In the genomic region with DNA sequence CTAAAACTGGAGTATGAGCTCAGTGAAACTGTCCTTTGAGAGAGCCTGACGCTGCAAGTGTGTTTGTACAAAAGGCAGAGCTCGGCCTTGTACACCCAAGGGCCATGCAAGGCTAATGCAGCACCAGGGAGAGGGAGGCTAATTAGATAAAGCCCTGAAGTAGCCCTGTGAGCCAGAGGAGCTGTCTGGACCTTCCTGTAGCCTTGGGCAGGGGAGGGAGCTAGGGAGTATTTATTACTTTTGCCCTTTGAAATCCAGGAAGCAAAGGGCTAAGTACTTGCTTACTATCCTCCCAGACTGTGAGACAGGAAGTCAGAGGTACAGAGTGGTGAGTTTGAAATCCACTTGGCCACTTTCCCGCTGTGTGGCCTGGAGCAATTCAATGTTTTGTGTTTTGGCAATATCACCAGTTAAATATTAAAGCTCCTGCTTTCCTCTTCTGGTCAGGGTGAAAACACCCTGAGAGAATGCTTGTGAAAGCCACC, we compare ENCODE assay signal across 8 cellular contexts. TPM values are rescaled to one million over a fixed set of nuclear protein-coding genes. Genes with fewer than 3 reads are reported as not detected.
DNase-seq lines count a peak whose midpoint lies in the region; ATAC-seq, FAIRE-seq and TF ChIP-seq lines count a peak whose summit lies in the region.

No MANE protein-coding gene starts in this region.

- peak overlapping the region; percentile 71 for H3K4me2 ChIP-seq in astrocyte (ENCODE audit: low read length)
- H3K4me2 ChIP-seq in hepatocyte: peak overlapping the region; percentile 55
- H3K4me2 ChIP-seq in smooth muscle cell: peak overlapping the region; percentile 65

- H3K9me3 ChIP-seq in astrocyte (ENCODE audit: insufficient read depth, low read depth, low read length): no peaks in the 10 kb centered on the region
- no peaks in the 10 kb centered on the region for H3K9me3 ChIP-seq in hepatocyte (ENCODE audit: low read depth)
- no peaks in the 10 kb centered on the region for H3K9me3 ChIP-seq in smooth muscle cell (replicated peaks; ENCODE audit: low read depth)

- no peaks in the 10 kb centered on the region for H3K9me3 Mint-ChIP-seq in activated T-cell treated with anti-CD3 and anti-CD28 coated beads, Interleukin-2, amount 50 U/mL, for 24 hours
- H3K9me3 Mint-ChIP-seq in astrocyte (ENCODE audit: unreplicated experiment): no peaks in the 10 kb centered on the region

- FAIRE-seq in astrocyte (lab: Jason Lieb, UNC): peak; percentile 76

- H4K20me1 ChIP-seq in astrocyte (ENCODE audit: insufficient read depth, low read length) (no peaks in the 10 kb centered on the region), hepatocyte (ENCODE audit: insufficient read depth, poor library complexity, severe bottlenecking) (no peaks in the 10 kb centered on the region), smooth muscle cell (ENCODE audit: low read depth) (no peaks in the 10 kb centered on the region)

- H3K9ac ChIP-seq in astrocyte (ENCODE audit: low read length) (peak overlapping the region; percentile 71), smooth muscle cell (ENCODE audit: low read depth) (peak overlapping the region; percentile 50)

- H3K4me1 ChIP-seq in astrocyte (ENCODE audit: insufficient read depth, low read length) (peaks cover 23% of the 10 kb centered on the region), hepatocyte (ENCODE audit: insufficient read depth) (peaks cover 26% of the 10 kb centered on the region), smooth muscle cell (ENCODE audit: low read depth) (peaks cover 6% of the 10 kb centered on the region)

- peak overlapping the region; percentile 98 for H3K27ac Mint-ChIP-seq in activated T-cell treated with anti-CD3 and anti-CD28 coated beads, Interleukin-2, amount 50 U/mL, for 24 hours
- H3K27ac Mint-ChIP-seq in astrocyte (ENCODE audit: unreplicated experiment): peak overlapping the region; percentile 97

- H3K36me3 ChIP-seq in astrocyte (ENCODE audit: insufficient read depth, low read length) (no peaks in the 10 kb centered on the region), hepatocyte (replicated peaks; ENCODE audit: insufficient read depth, low read depth) (no peaks in the 10 kb centered on the region), smooth muscle cell (ENCODE audit: low read depth) (no peaks in the 10 kb centered on the region)

- peak overlapping the region; percentile 65 for H3K4me3 Mint-ChIP-seq in activated T-cell treated with anti-CD3 and anti-CD28 coated beads, Interleukin-2, amount 50 U/mL, for 24 hours
- no peak overlapping the region for H3K4me3 Mint-ChIP-seq in astrocyte (ENCODE audit: unreplicated experiment)

- WGBS in hepatocyte (ENCODE audit: low lambda C conversion rate, missing lambda C conversion rate): 25% methylated on average over 3 of the region's 3 CpGs
- 9% methylated on average over 3 of the region's 3 CpGs for WGBS in smooth muscle cell (ENCODE audit: low lambda C conversion rate)

- H3K9me2 ChIP-seq in hepatocyte (replicated peaks; ENCODE audit: insufficient read depth): no peaks in the 10 kb centered on the region

- H3K4me3 ChIP-seq in astrocyte (ENCODE audit: insufficient read depth, low read depth, low read length) (no peak overlapping the region), hepatocyte (no peak overlapping the region), smooth muscle cell (no peak overlapping the region)

- no peaks in the 10 kb centered on the region for H3K27me3 Mint-ChIP-seq in activated T-cell treated with anti-CD3 and anti-CD28 coated beads, Interleukin-2, amount 50 U/mL, for 24 hours
- H3K27me3 Mint-ChIP-seq in astrocyte (ENCODE audit: low read depth, unreplicated experiment): peaks cover 3% of the 10 kb centered on the region

- peak; percentile 18 for ATAC-seq in HG02610 (IDR thresholded peaks at IDR 0.05; ENCODE audit: unreplicated experiment)

- H3F3A ChIP-seq in smooth muscle cell (ENCODE audit: low read depth): peaks cover 12% of the 10 kb centered on the region

- H2AFZ ChIP-seq in astrocyte (ENCODE audit: low read depth, low read length): peak overlapping the region; percentile 76
- H2AFZ ChIP-seq in hepatocyte: peak overlapping the region; percentile 41
- peak overlapping the region; percentile 4 for H2AFZ ChIP-seq in smooth muscle cell (ENCODE audit: low read depth)

- peaks cover 35% of the 10 kb centered on the region for H3K4me1 Mint-ChIP-seq in activated T-cell treated with anti-CD3 and anti-CD28 coated beads, Interleukin-2, amount 50 U/mL, for 24 hours (ENCODE audit: low read depth)
- peaks cover 18% of the 10 kb centered on the region for H3K4me1 Mint-ChIP-seq in astrocyte (ENCODE audit: low read depth, unreplicated experiment)

- no peaks in the 10 kb centered on the region for H3K36me3 Mint-ChIP-seq in activated T-cell treated with anti-CD3 and anti-CD28 coated beads, Interleukin-2, amount 50 U/mL, for 24 hours (ENCODE audit: low read depth)
- no peaks in the 10 kb centered on the region for H3K36me3 Mint-ChIP-seq in astrocyte (ENCODE audit: low read depth, unreplicated experiment)

- no peak for DNase-seq in activated T-cell treated with anti-CD3 and anti-CD28 coated beads, Interleukin-2, amount 50 U/mL, for 24 hours
- no peak for DNase-seq in activated T-cell treated with anti-CD3 and anti-CD28 coated beads for 4 hours
- DNase-seq in MV-4-11 (lab: John Stamatoyannopoulos, UW): peak; percentile 78
- DNase-seq in astrocyte (ENCODE audit: low read depth): peak; percentile 81
- peak; percentile 78 for DNase-seq in hepatocyte (ENCODE audit: low spot score)
- no peak for DNase-seq in smooth muscle cell (lab: John Stamatoyannopoulos, UW; ENCODE audit: unreplicated experiment)
- no peak for DNase-seq in stimulated activated CD4-positive, alpha-beta T cell treated with anti-CD3 and anti-CD28 coated beads, Interleukin-4, amount 100 ng/mL, for 1 hour

- TF ChIP-seq CTCF in astrocyte (IDR thresholded peaks at IDR 0.05; ENCODE audit: insufficient read depth, low read depth, low read length) (no peak), hepatocyte (IDR thresholded peaks at IDR 0.05; ENCODE audit: poor library complexity) (no peak), smooth muscle cell (IDR thresholded peaks at IDR 0.05; ENCODE audit: borderline replicate concordance, insufficient read depth, poor library complexity, severe bottlenecking) (no peak)

- H3K79me2 ChIP-seq in astrocyte (ENCODE audit: insufficient read depth, low read length) (no peaks in the 10 kb centered on the region), hepatocyte (no peaks in the 10 kb centered on the region), smooth muscle cell (ENCODE audit: low read depth) (no peaks in the 10 kb centered on the region)

- H3K27ac ChIP-seq in astrocyte (ENCODE audit: low read depth, low read length): peak overlapping the region; percentile 88
- peak overlapping the region; percentile 97 for H3K27ac ChIP-seq in hepatocyte
- peak overlapping the region; percentile 93 for H3K27ac ChIP-seq in smooth muscle cell (ENCODE audit: low read depth)

- H3K27me3 ChIP-seq in astrocyte (ENCODE audit: insufficient read depth, low read length) (no peaks in the 10 kb centered on the region), hepatocyte (no peaks in the 10 kb centered on the region), smooth muscle cell (ENCODE audit: low read depth) (no peaks in the 10 kb centered on the region)

RNA-seq across cellular contexts. Expression of a gene that starts 10.2 kb away (rescaled TPM):
- total RNA-seq in astrocyte (852 and 929 TPM in 2 replicates), hepatocyte (380 and 421 TPM in 2 replicates), smooth muscle cell (1,106 and 1,201 TPM in 2 replicates)
- polyA plus RNA-seq in hepatocyte (727 and 746 TPM in 2 replicates), smooth muscle cell (2,158 and 2,272 TPM in 2 replicates)

RNA-seq across cellular contexts. Expression of a gene that starts 27.9 kb away (rescaled TPM):
- not detected in 2 replicates for total RNA-seq in astrocyte
- total RNA-seq in hepatocyte: 0.57 and 2.6 TPM in 2 replicates
- polyA plus RNA-seq in hepatocyte: 1.7 and 2.9 TPM in 2 replicates
- total RNA-seq in smooth muscle cell: 0.45 and 3.1 TPM in 2 replicates
- polyA plus RNA-seq in smooth muscle cell: 0.83 and 1.2 TPM in 2 replicates

Comparison
In these comparisons a context has a peak if more than half of its experiments do, and no peak if none do; other contexts are left out.
1. DNase-seq: peak in MV-4-11 (single experiment), astrocyte (single experiment) and hepatocyte (single experiment); none in activated T-cell treated with anti-CD3 and anti-CD28 coated beads, Interleukin-2, amount 50 U/mL, for 24 hours (single experiment), activated T-cell treated with anti-CD3 and anti-CD28 coated beads for 4 hours (single experiment), smooth muscle cell (single experiment) and stimulated activated CD4-positive, alpha-beta T cell treated with anti-CD3 and anti-CD28 coated beads, Interleukin-4, amount 100 ng/mL, for 1 hour (single experiment).
2. H2AFZ ChIP-seq: peak in every context shown above with its lines; median percentile 76 in astrocyte; 41 in hepatocyte; 4 in smooth muscle cell.
3. Peak in every context shown above with its lines, with median percentiles within 50 percentile points of each other: H3K27ac ChIP-seq and H3K4me2 ChIP-seq.